8 cellular contexts compared by ENCODE assay signal in genomic region chr9:137590469-137591383, GRCh38. TPM values are rescaled to one million over a fixed set of nuclear protein-coding genes. Genes with fewer than 3 reads are reported as not detected.
DNase-seq lines count a peak whose midpoint lies in the region; ATAC-seq and TF ChIP-seq lines count a peak whose summit lies in the region.

ZMYND19 (minus strand) TSS chr9:137590512; CDS start chr9:137590263, 249 bp downstream.

- H3K27ac Mint-ChIP-seq in activated naive CD8-positive, alpha-beta T cell treated with anti-CD3 and anti-CD28 coated beads, Interleukin-2, amount 10 ng/mL, durations not matched to agents 7 days and 5 days = peak within 1 kb of the TSS; percentile 88
- H3K27ac Mint-ChIP-seq in type B pancreatic cell = peak within 1 kb of the TSS; percentile 96

- peaks cover 11% of the 10 kb centered on the region for H3K4me1 Mint-ChIP-seq in activated naive CD8-positive, alpha-beta T cell treated with anti-CD3 and anti-CD28 coated beads, Interleukin-2, amount 10 ng/mL, durations not matched to agents 7 days and 5 days
- H3K4me1 Mint-ChIP-seq in type B pancreatic cell (ENCODE audit: unreplicated experiment) = no peaks in the 10 kb centered on the region

- intact Hi-C loops in cardiac septum (cut with DNase I) = no loop called here
- intact Hi-C loops in posterior vena cava (cut with DNase I) = no loop called here

- peaks cover 8% of the 10 kb centered on the region for H3K36me3 Mint-ChIP-seq in activated naive CD8-positive, alpha-beta T cell treated with anti-CD3 and anti-CD28 coated beads, Interleukin-2, amount 10 ng/mL, durations not matched to agents 7 days and 5 days
- peaks cover 6% of the 10 kb centered on the region for H3K36me3 Mint-ChIP-seq in type B pancreatic cell

- H3K27me3 Mint-ChIP-seq in activated naive CD8-positive, alpha-beta T cell treated with anti-CD3 and anti-CD28 coated beads, Interleukin-2, amount 10 ng/mL, durations not matched to agents 7 days and 5 days = peaks cover 1% of the 10 kb centered on the region
- no peaks in the 10 kb centered on the region for H3K27me3 Mint-ChIP-seq in type B pancreatic cell

- DNase-seq in GM12864 (ENCODE audit: low read depth) (peak; percentile 38), NCI-H128 (lab: John Stamatoyannopoulos, UW; ENCODE audit: unreplicated experiment) (peak; percentile 75), SW 1271 (lab: John Stamatoyannopoulos, UW) (peak; percentile 46 to 78), cardiac septum (ENCODE audit: low spot score) (peak; percentile 95), posterior vena cava (ENCODE audit: low spot score) (peak; percentile 96), type B pancreatic cell (ENCODE audit: extremely low spot score, unreplicated experiment) (peak; percentile 95)
- peak; percentile 97 for DNase-seq in activated naive CD8-positive, alpha-beta T cell treated with anti-CD3 and anti-CD28 coated beads, Interleukin-2, amount 10 ng/mL, durations not matched to agents 7 days and 5 days

- POLR2A ChIA-PET in activated naive CD8-positive, alpha-beta T cell treated with anti-CD3 and anti-CD28 coated beads, Interleukin-2, amount 10 ng/mL, durations not matched to agents 7 days and 5 days (lab: Charles Lee) = interaction anchor here (0.7 to 1.8 kb wide), 7 partner anchors 12 to 724 kb away, joined by 3 to 7 read pairs (median 5); partner anchors contain the start of genes ARRDC1, EDF1, EHMT1 and MRPL41

- H3K9me3 Mint-ChIP-seq in activated naive CD8-positive, alpha-beta T cell treated with anti-CD3 and anti-CD28 coated beads, Interleukin-2, amount 10 ng/mL, durations not matched to agents 7 days and 5 days = no peaks in the 10 kb centered on the region
- H3K9me3 Mint-ChIP-seq in type B pancreatic cell = no peaks in the 10 kb centered on the region

- H3K4me3 Mint-ChIP-seq in activated naive CD8-positive, alpha-beta T cell treated with anti-CD3 and anti-CD28 coated beads, Interleukin-2, amount 10 ng/mL, durations not matched to agents 7 days and 5 days = peak within 1 kb of the TSS; percentile 98
- H3K4me3 Mint-ChIP-seq in type B pancreatic cell = peak within 1 kb of the TSS; percentile 94

- H3K4me3 ChIP-seq in GM12864 (ENCODE audit: low read depth, low read length) = peak within 1 kb of the TSS; percentile 94

- peak; percentile 95 for ATAC-seq in HG02678 (IDR thresholded peaks at IDR 0.05; ENCODE audit: unreplicated experiment)
- ATAC-seq in activated naive CD8-positive, alpha-beta T cell treated with anti-CD3 and anti-CD28 coated beads, Interleukin-2, amount 10 ng/mL, durations not matched to agents 7 days and 5 days (ENCODE audit: low read depth) = peak; percentile 97

- TF ChIP-seq CTCF in GM12864 (IDR thresholded peaks at IDR 0.05; ENCODE audit: low read depth, low read length, missing control alignments) = no peak
- no peak for TF ChIP-seq CTCF in type B pancreatic cell (conservative IDR thresholded peaks at IDR 0.05)

RNA-seq across cellular contexts. Expression of gene ZMYND19, which starts in this region (rescaled TPM):
- total RNA-seq in activated naive CD8-positive, alpha-beta T cell treated with anti-CD3 and anti-CD28 coated beads, Interleukin-2, amount 10 ng/mL, durations not matched to agents 7 days and 5 days = 10 to 100 TPM; 31.3 to 33.0 TPM
- total RNA-seq in cardiac septum (11.2 TPM), posterior vena cava (10 to 100 TPM in 1 of 2 donors, 1 to 10 TPM in 1; 9.1 to 11.0 TPM), type B pancreatic cell (ENCODE audit: low replicate concordance) (41.7 and 45.3 TPM in 2 replicates)

Comparison
In these comparisons a context has a peak if more than half of its experiments do, and no peak if none do; other contexts are left out.
1. Peak in every context shown above with its lines: DNase-seq, ATAC-seq and H3K4me3 ChIP-seq.
2. DNase-seq: peak in every context shown above with its lines; median percentile 97 in activated naive CD8-positive, alpha-beta T cell treated with anti-CD3 and anti-CD28 coated beads, Interleukin-2, amount 10 ng/mL, durations not matched to agents 7 days and 5 days; 96 in posterior vena cava; 95 in cardiac septum; 95 in type B pancreatic cell; 75 in NCI-H128; 62 in SW 1271; 38 in GM12864.